Comparison of ENCODE assay signal across 33 cellular contexts in genomic region chr2:234392230-234392629, GRCh38.
DNase-seq lines count a peak whose midpoint lies in the region; ATAC-seq, FAIRE-seq and TF ChIP-seq lines count a peak whose summit lies in the region.
"Had no signal": no experiment of that assay in that cellular context is flagged by ENCODE, and none has a peak within 500 bp of the region (broad histone marks: within the 10 kb centered on the region; RNA-seq: fewer than 3 reads in every experiment).

No MANE protein-coding gene starts in this region.

- H3K4me1 Mint-ChIP-seq in CD4-positive, alpha-beta memory T cell: peaks cover 47 to 66% (median 56%) of the 10 kb centered on the region in 4 donors
- H3K4me1 Mint-ChIP-seq in dendritic cell treated with granulocyte-macrophage colony-stimulating factor and Interleukin-4, amounts not matched to agents 40 ng/mL and 50 ng/mL, for 4 days (ENCODE audit: low read depth): peaks cover 54% of the 10 kb centered on the region

- TF ChIP-seq CTCF in A549 (IDR thresholded peaks at IDR 0.05) (no peak), Panc1 (IDR thresholded peaks at IDR 0.05) (no peak)

- BruUV-seq in Panc1 (replicated peaks; lab: Mats Ljungman, UMichigan): no TSS peak

- H3K27me3 Mint-ChIP-seq in CD4-positive, alpha-beta memory T cell: no peaks in the 10 kb centered on the region
- peaks cover 4% of the 10 kb centered on the region for H3K27me3 Mint-ChIP-seq in dendritic cell treated with granulocyte-macrophage colony-stimulating factor and Interleukin-4, amounts not matched to agents 40 ng/mL and 50 ng/mL, for 4 days

- no peak for ATAC-seq in A549
- ATAC-seq in Panc1: no peak
- no peak for ATAC-seq in GM21515 (IDR thresholded peaks at IDR 0.05; ENCODE audit: unreplicated experiment)
- no peak for ATAC-seq in GM21526 (IDR thresholded peaks at IDR 0.05; ENCODE audit: low FRiP score, unreplicated experiment)
- ATAC-seq: K562; stimulated activated naive B cell treated with anti-CD40 and anti-IgM and Interleukin-4, amounts not matched to agents 10 μg/mL and 1 μg/mL and 100 μg/mL, for 72 hours had no signal

- no peaks in the 10 kb centered on the region for H3K36me3 Mint-ChIP-seq in CD4-positive, alpha-beta memory T cell
- H3K36me3 Mint-ChIP-seq in dendritic cell treated with granulocyte-macrophage colony-stimulating factor and Interleukin-4, amounts not matched to agents 40 ng/mL and 50 ng/mL, for 4 days (ENCODE audit: low read depth): no peaks in the 10 kb centered on the region
- H3K36me3 Mint-ChIP-seq: stimulated activated naive B cell treated with anti-CD40 and anti-IgM and Interleukin-4, amounts not matched to agents 10 μg/mL and 1 μg/mL and 100 μg/mL, for 72 hours had no signal

- POLR2A ChIA-PET in A549 (lab: Yijun Ruan, JAX): no interaction called here
- POLR2A ChIA-PET in CD4-positive, alpha-beta memory T cell (lab: Charles Lee; ENCODE audit: partially characterized antibody): interaction anchor here (0.9 to 1.5 kb wide), 11 partner anchors 17 to 256 kb away, joined by 3 to 12 read pairs (median 3); partner anchors contain the start of gene ARL4C
- POLR2A ChIA-PET in Panc1 (lab: Charles Lee): interaction anchor here (0.9 kb wide), 1 partner anchor 12 kb away, joined by 3 read pairs; no protein-coding TSS in a partner anchor

- in situ Hi-C loops in Panc1 (cut with HindIII; ENCODE audit: low pct_unique_long_range_greater_than_20kb, low sequenced_read_pairs): no loop called here

- peak overlapping the region in 5 of 8 donors; percentile 8 to 65 (median 48) for H3K4me3 Mint-ChIP-seq in CD4-positive, alpha-beta memory T cell
- H3K4me3 Mint-ChIP-seq in dendritic cell treated with granulocyte-macrophage colony-stimulating factor and Interleukin-4, amounts not matched to agents 40 ng/mL and 50 ng/mL, for 4 days: no peak overlapping the region
- H3K4me3 Mint-ChIP-seq: stimulated activated naive B cell treated with anti-CD40 and anti-IgM and Interleukin-4, amounts not matched to agents 10 μg/mL and 1 μg/mL and 100 μg/mL, for 72 hours had no signal

- WGBS in A549 (ENCODE audit: missing lambda C conversion rate): 74% methylated on average over 3 of the region's 3 CpGs

- H3K4me1 ChIP-seq in A549 (no peaks in the 10 kb centered on the region), Panc1 (ENCODE audit: control insufficient read depth, insufficient read depth, low read length) (peaks cover 32% of the 10 kb centered on the region)
- peaks cover 61% of the 10 kb centered on the region for H3K4me1 ChIP-seq in CD4-positive, alpha-beta memory T cell (ENCODE audit: insufficient read depth, low read length)
- H3K4me1 ChIP-seq: Caco-2, parathyroid adenoma had no signal

- no peak for FAIRE-seq in A549 (lab: Jason Lieb, UNC)
- FAIRE-seq: astrocyte, colon, K562, RCC 7860 had no signal

- no peaks in the 10 kb centered on the region for H3K36me3 ChIP-seq in CD4-positive, alpha-beta memory T cell (ENCODE audit: insufficient read depth, low read length)
- H3K36me3 ChIP-seq in Panc1 (ENCODE audit: control insufficient read depth, insufficient read depth, low read length): no peaks in the 10 kb centered on the region
- H3K36me3 ChIP-seq: BE2C, cardiac muscle cell, SJCRH30 had no signal

- no peak overlapping the region for H3K4me2 ChIP-seq in A549

- H3K9me3 Mint-ChIP-seq in CD4-positive, alpha-beta memory T cell: peaks cover 0 to 3% (median 0%) of the 10 kb centered on the region in 8 donors
- no peaks in the 10 kb centered on the region for H3K9me3 Mint-ChIP-seq in dendritic cell treated with granulocyte-macrophage colony-stimulating factor and Interleukin-4, amounts not matched to agents 40 ng/mL and 50 ng/mL, for 4 days
- H3K9me3 Mint-ChIP-seq: activated T-helper 2 cell treated with anti-CD3 and anti-CD28 coated beads, Interferon-gamma antibody, Interleukin-2, Interleukin-4, amounts not matched to agents 10 μg/mL and 5 μg/mL and 100 μg/mL, durations not matched to agents 14 hours and 24 hours and 36 hours had no signal

- DNase-seq in A549 (ENCODE audit: low read depth in 1 of 2, low spot score in 1 of 2) (no peak), Panc1 (ENCODE audit: low read depth, low spot score) (no peak), NK-92 (lab: John Stamatoyannopoulos, UW; ENCODE audit: unreplicated experiment) (no peak), NCI-H128 (lab: John Stamatoyannopoulos, UW; ENCODE audit: unreplicated experiment) (no peak)
- no peak for DNase-seq in CD4-positive, alpha-beta memory T cell
- DNase-seq: activated CD4-positive, alpha-beta T cell treated with anti-CD3 and anti-CD28 coated beads, Interleukin-2, amount 50 U/mL, for 4 hours; activated CD4-positive, CD25-positive, alpha-beta regulatory T cell; activated CD8-positive, alpha-beta memory T cell treated with anti-CD3 and anti-CD28 coated beads, Interleukin-2, amount 50 U/mL, for 48 hours; BE2C; Caco-2; DMS53; effector memory CD4-positive, alpha-beta T cell; GF-D8; GOT3; mammary epithelial cell; MM.1S; NCI-H1436 treated with DMSO at 0.1 percent for 48 hours; NCI-H345; SJCRH30; stimulated activated naive B cell treated with anti-CD40 and anti-IgM and Interleukin-4, amounts not matched to agents 10 μg/mL and 1 μg/mL and 100 μg/mL, for 72 hours; substantia nigra; trophoblast cell had no signal

- no peak for TF ChIP-seq POLR2A in A549 (IDR thresholded peaks at IDR 0.05; ENCODE audit: low read length)

- CTCF ChIA-PET in A549 (lab: Yijun Ruan, JAX): interaction anchor here (0.5 to 1.1 kb wide), 3 partner anchors 20 to 41 kb away, joined by 3 to 4 read pairs (median 3); no protein-coding TSS in a partner anchor
- CTCF ChIA-PET in CD4-positive, alpha-beta memory T cell (lab: Charles Lee; ENCODE audit: partially characterized antibody): interaction anchor here (0.8 to 2.0 kb wide), 12 partner anchors 18 to 257 kb away, joined by 3 to 9 read pairs (median 5); no protein-coding TSS in a partner anchor
- CTCF ChIA-PET in Panc1 (lab: Charles Lee): interaction anchor here (0.5 kb wide), 1 partner anchor 192 kb away, joined by 3 read pairs; no protein-coding TSS in a partner anchor

- TF ChIP-seq EP300 in A549 (IDR thresholded peaks at IDR 0.05): no peak

- H3K4me3 ChIP-seq in A549 (no peak overlapping the region), Panc1 (ENCODE audit: low read depth in 2 of 2, low read length in 2 of 2) (no peak overlapping the region)
- H3K4me3 ChIP-seq in CD4-positive, alpha-beta memory T cell (ENCODE audit: low read length in 2 of 2): no peak overlapping the region
- H3K4me3 ChIP-seq: cardiac muscle cell, K562, SJCRH30, skin epidermis had no signal

- H3K9me3 ChIP-seq in A549 (no peaks in the 10 kb centered on the region), Panc1 (ENCODE audit: control insufficient read depth, insufficient read depth, low read depth, low read length) (no peaks in the 10 kb centered on the region)
- no peaks in the 10 kb centered on the region for H3K9me3 ChIP-seq in CD4-positive, alpha-beta memory T cell (ENCODE audit: control insufficient read depth in 1 of 2, low read length in 2 of 2)
- H3K9me3 ChIP-seq: BE2C, Caco-2 had no signal

- peak overlapping the region; percentile 44 to 96 (median 85) for H3K27ac Mint-ChIP-seq in CD4-positive, alpha-beta memory T cell
- H3K27ac Mint-ChIP-seq in dendritic cell treated with granulocyte-macrophage colony-stimulating factor and Interleukin-4, amounts not matched to agents 40 ng/mL and 50 ng/mL, for 4 days: peak overlapping the region; percentile 72
- H3K27ac Mint-ChIP-seq: activated T-helper 2 cell treated with anti-CD3 and anti-CD28 coated beads, Interferon-gamma antibody, Interleukin-2, Interleukin-4, amounts not matched to agents 10 μg/mL and 5 μg/mL and 100 μg/mL, durations not matched to agents 14 hours and 24 hours and 36 hours; stimulated activated naive B cell treated with anti-CD40 and anti-IgM and Interleukin-4, amounts not matched to agents 10 μg/mL and 1 μg/mL and 100 μg/mL, for 72 hours had no signal

- no peak for TF ChIP-seq RAD21 in A549 (conservative IDR thresholded peaks at IDR 0.05 in 1 of 2, IDR thresholded peaks at IDR 0.05 in 1 of 2)

- H3K27ac ChIP-seq in A549 (peak overlapping the region in 1 of 2 experiments; percentile 17; a peak in 2 of 6 replicates), Panc1 (ENCODE audit: low read length) (peak overlapping the region; percentile 37)
- H3K27ac ChIP-seq in CD4-positive, alpha-beta memory T cell (ENCODE audit: low read depth, low read length): no peak overlapping the region
- H3K27ac ChIP-seq: cardiac muscle cell, parathyroid adenoma, SJCRH30 had no signal

- intact Hi-C loops in CD4-positive, alpha-beta memory T cell (cut with micrococcal nuclease): loop anchor here (2.0 to 5.0 kb wide), 2 partner anchors 31 to 60 kb away; no protein-coding TSS in a partner anchor
- intact Hi-C loops in Panc1 (cut with micrococcal nuclease; ENCODE audit: unreplicated experiment): no loop called here
- intact Hi-C loops in dendritic cell treated with granulocyte-macrophage colony-stimulating factor and Interleukin-4, amounts not matched to agents 40 ng/mL and 50 ng/mL, for 4 days (cut with micrococcal nuclease): no loop called here

- no peaks in the 10 kb centered on the region for H3K27me3 ChIP-seq in CD4-positive, alpha-beta memory T cell (ENCODE audit: insufficient read depth, low read length)
- no peaks in the 10 kb centered on the region for H3K27me3 ChIP-seq in Panc1 (ENCODE audit: control insufficient read depth, insufficient read depth, low read length)
- H3K27me3 ChIP-seq: BE2C, cardiac muscle cell, SJCRH30 had no signal

TF ChIP-seq in A549, 52 proteins besides CTCF, POLR2A, EP300 and RAD21:
- TF ChIP-seq JUNB (IDR thresholded peaks at IDR 0.05): no peak
- peak; percentile 25 for TF ChIP-seq MAFK (IDR thresholded peaks at IDR 0.05; ENCODE audit: partially characterized antibody)
